ENCODE assay signal across 2 cellular contexts in the genomic region with DNA sequence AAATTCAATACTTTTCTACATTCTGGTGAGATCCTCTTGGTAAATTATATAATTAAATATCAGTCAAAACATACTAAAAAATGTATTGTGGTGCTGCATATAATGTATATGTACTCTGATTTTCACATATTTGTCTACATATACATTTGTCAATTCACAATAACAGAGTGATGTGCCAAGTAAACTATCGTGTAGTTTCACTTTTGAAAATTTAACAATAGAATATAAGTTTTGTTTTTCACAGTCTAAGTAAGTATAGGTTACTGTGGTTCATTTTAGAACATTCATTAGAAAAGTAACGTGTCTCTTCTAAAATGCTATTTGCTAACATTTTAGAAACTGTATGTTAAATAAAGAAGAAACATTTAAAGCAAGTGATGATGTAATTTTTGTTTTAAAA.
TF ChIP-seq lines count a peak whose summit lies in the region.

No MANE protein-coding gene starts in this region.

TF ChIP-seq in A549, 52 proteins besides CTCF, POLR2A, EP300 and RAD21:
- TF ChIP-seq, protein P1, sequence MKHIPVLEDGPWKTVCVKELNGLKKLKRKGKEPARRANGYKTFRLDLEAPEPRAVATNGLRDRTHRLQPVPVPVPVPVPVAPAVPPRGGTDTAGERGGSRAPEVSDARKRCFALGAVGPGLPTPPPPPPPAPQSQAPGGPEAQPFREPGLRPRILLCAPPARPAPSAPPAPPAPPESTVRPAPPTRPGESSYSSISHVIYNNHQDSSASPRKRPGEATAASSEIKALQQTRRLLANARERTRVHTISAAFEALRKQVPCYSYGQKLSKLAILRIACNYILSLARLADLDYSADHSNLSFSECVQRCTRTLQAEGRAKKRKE (CRISPR knock-in tag; IDR thresholded peaks at IDR 0.05; ENCODE audit: low read depth), result no peak
- TF ChIP-seq FOSL2 (IDR thresholded peaks at IDR 0.05), result no peak
- no peak for TF ChIP-seq FOSL2 (CRISPR knock-in tag; IDR thresholded peaks at IDR 0.05)
- TF ChIP-seq ZSCAN20 (CRISPR knock-in tag; IDR thresholded peaks at IDR 0.05), result no peak
- TF ChIP-seq, protein P2, sequence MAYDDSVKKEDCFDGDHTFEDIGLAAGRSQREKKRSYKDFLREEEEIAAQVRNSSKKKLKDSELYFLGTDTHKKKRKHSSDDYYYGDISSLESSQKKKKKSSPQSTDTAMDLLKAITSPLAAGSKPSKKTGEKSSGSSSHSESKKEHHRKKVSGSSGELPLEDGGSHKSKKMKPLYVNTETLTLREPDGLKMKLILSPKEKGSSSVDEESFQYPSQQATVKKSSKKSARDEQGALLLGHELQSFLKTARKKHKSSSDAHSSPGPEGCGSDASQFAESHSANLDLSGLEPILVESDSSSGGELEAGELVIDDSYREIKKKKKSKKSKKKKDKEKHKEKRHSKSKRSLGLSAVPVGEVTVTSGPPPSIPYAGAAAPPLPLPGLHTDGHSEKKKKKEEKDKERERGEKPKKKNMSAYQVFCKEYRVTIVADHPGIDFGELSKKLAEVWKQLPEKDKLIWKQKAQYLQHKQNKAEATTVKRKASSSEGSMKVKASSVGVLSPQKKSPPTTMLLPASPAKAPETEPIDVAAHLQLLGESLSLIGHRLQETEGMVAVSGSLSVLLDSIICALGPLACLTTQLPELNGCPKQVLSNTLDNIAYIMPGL (CRISPR knock-in tag; IDR thresholded peaks at IDR 0.05; ENCODE audit: borderline replicate concordance), result no peak
- no peak for TF ChIP-seq HDAC2 (IDR thresholded peaks at IDR 0.05)
- no peak for TF ChIP-seq RNF2 (IDR thresholded peaks at IDR 0.05; ENCODE audit: borderline replicate concordance, low read depth)
- no peak for TF ChIP-seq CEBPB (IDR thresholded peaks at IDR 0.05)
- TF ChIP-seq, protein P3, sequence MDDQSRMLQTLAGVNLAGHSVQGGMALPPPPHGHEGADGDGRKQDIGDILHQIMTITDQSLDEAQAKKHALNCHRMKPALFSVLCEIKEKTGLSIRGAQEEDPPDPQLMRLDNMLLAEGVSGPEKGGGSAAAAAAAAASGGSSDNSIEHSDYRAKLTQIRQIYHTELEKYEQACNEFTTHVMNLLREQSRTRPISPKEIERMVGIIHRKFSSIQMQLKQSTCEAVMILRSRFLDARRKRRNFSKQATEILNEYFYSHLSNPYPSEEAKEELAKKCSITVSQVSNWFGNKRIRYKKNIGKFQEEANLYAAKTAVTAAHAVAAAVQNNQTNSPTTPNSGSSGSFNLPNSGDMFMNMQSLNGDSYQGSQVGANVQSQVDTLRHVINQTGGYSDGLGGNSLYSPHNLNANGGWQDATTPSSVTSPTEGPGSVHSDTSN (IDR thresholded peaks at IDR 0.05), result no peak
- no peak for TF ChIP-seq GATA3 (IDR thresholded peaks at IDR 0.05; ENCODE audit: borderline replicate concordance)
- TF ChIP-seq RCOR1 (IDR thresholded peaks at IDR 0.05; ENCODE audit: low read depth, low read length), result no peak
- TF ChIP-seq, protein P4, sequence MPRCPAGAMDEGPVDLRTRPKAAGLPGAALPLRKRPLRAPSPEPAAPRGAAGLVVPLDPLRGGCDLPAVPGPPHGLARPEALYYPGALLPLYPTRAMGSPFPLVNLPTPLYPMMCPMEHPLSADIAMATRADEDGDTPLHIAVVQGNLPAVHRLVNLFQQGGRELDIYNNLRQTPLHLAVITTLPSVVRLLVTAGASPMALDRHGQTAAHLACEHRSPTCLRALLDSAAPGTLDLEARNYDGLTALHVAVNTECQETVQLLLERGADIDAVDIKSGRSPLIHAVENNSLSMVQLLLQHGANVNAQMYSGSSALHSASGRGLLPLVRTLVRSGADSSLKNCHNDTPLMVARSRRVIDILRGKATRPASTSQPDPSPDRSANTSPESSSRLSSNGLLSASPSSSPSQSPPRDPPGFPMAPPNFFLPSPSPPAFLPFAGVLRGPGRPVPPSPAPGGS (IDR thresholded peaks at IDR 0.05), result no peak
- TF ChIP-seq ZNF302 (CRISPR knock-in tag; IDR thresholded peaks at IDR 0.05), result no peak

TF ChIP-seq in endothelial cell of umbilical vein, 7 proteins besides CTCF, POLR2A, EP300 and RAD21 (continued from another document):
- no peak for TF ChIP-seq JUN (IDR thresholded peaks at IDR 0.05; ENCODE audit: borderline replicate concordance, insufficient read depth, insufficient read length, low read depth)
TF ChIP-seq in endothelial cell of umbilical vein: peak in this region for 0.
